Comparison of ENCODE assay signal across 19 cellular contexts in the genomic region with DNA sequence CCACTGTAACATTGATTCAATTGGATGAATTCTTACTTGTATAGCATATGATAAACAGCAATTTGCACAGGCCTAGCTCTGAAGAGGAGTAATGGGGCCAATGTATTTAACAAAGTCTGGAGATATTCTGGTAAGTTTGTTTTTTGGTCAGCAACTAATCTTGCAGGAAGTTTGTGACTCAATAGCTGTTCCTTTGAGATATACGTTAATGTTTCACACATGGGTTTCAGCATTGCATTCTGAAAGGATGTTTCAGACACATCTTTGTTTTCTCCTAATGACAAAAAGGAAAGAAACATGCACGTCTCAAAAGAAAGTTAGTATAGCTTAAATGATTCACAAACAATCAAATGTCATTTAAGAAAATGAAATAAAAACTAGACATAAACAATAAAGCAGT. TPM values are rescaled to one million over a fixed set of nuclear protein-coding genes. Genes with fewer than 3 reads are reported as not detected.
A peak's percentile ranks its signal among the peaks of the same experiment; 100 is the strongest.
DNase-seq lines count a peak whose midpoint lies in the region; ATAC-seq, FAIRE-seq and TF ChIP-seq lines count a peak whose summit lies in the region.
"Had no signal": no experiment of that assay in that cellular context is flagged by ENCODE, and none has a peak within 500 bp of the region (broad histone marks: within the 10 kb centered on the region; RNA-seq: fewer than 3 reads in every experiment).

No MANE protein-coding gene starts in this region.

- no peaks in the 10 kb centered on the region for H3K27me3 Mint-ChIP-seq in natural killer cell treated with Interleukin-12 subunit alpha and Interleukin-12 subunit beta and Interleukin-15 and Interleukin-18, amount 100 ng/mL, for 72 hours
- H3K27me3 Mint-ChIP-seq in natural killer cell (ENCODE audit: low read depth in 2 of 2) (no peaks in the 10 kb centered on the region), MCF 10A (ENCODE audit: insufficient read depth, unreplicated experiment) (no peaks in the 10 kb centered on the region)
- H3K27me3 Mint-ChIP-seq: CD4-positive, CD25-positive, alpha-beta regulatory T cell had no signal

- no peak for DNase-seq in natural killer cell treated with Interleukin-12 subunit alpha and Interleukin-12 subunit beta and Interleukin-15 and Interleukin-18, amount 100 ng/mL, for 72 hours (ENCODE audit: low spot score)
- no peak for DNase-seq in natural killer cell
- peak; percentile 67 to 79 for DNase-seq in cardiac fibroblast (ENCODE audit: low read depth in 2 of 2)
- peak; percentile 52 for DNase-seq in kidney tubule cell (ENCODE audit: low spot score)
- DNase-seq in MCF 10A (ENCODE audit: unreplicated experiment) = no peak
- DNase-seq in SKM-1 (lab: John Stamatoyannopoulos, UW; ENCODE audit: unreplicated experiment) = no peak
- DNase-seq in GM12891 (ENCODE audit: insufficient read length, low spot score) = no peak
- DNase-seq in NCI-H2107 (lab: John Stamatoyannopoulos, UW) = no peak
- DNase-seq: CD4-positive, CD25-positive, alpha-beta regulatory T cell; DMS53; kidney glomerular epithelial cell; NCI-H345; retina; stimulated activated naive CD8-positive, alpha-beta T cell treated with anti-CD3 and anti-CD28 coated beads, Interleukin-15, Interleukin-2, amounts not matched to agents 100 U/mL and 50 U/mL, for 24 hours; upper lobe of left lung had no signal

- H3K27ac Mint-ChIP-seq in natural killer cell treated with Interleukin-12 subunit alpha and Interleukin-12 subunit beta and Interleukin-15 and Interleukin-18, amount 100 ng/mL, for 72 hours = peak overlapping the region; percentile 54 to 56
- peak overlapping the region in 1 of 2 donors; percentile 14 for H3K27ac Mint-ChIP-seq in natural killer cell
- no peak overlapping the region for H3K27ac Mint-ChIP-seq in MCF 10A (ENCODE audit: low read depth, unreplicated experiment)
- H3K27ac Mint-ChIP-seq: CD4-positive, CD25-positive, alpha-beta regulatory T cell; WTC11 had no signal

- intact Hi-C loops in natural killer cell (cut with micrococcal nuclease) (no loop called here), MCF 10A (cut with micrococcal nuclease) (loop anchor here (5.0 kb wide), 1 partner anchor 146 kb away; no protein-coding TSS in a partner anchor)

- no peaks in the 10 kb centered on the region for H3K9me3 Mint-ChIP-seq in natural killer cell treated with Interleukin-12 subunit alpha and Interleukin-12 subunit beta and Interleukin-15 and Interleukin-18, amount 100 ng/mL, for 72 hours
- H3K9me3 Mint-ChIP-seq in natural killer cell (no peaks in the 10 kb centered on the region), MCF 10A (ENCODE audit: unreplicated experiment) (no peaks in the 10 kb centered on the region)
- H3K9me3 Mint-ChIP-seq: CD4-positive, CD25-positive, alpha-beta regulatory T cell; WTC11 had no signal

- H3K36me3 Mint-ChIP-seq in natural killer cell treated with Interleukin-12 subunit alpha and Interleukin-12 subunit beta and Interleukin-15 and Interleukin-18, amount 100 ng/mL, for 72 hours = peaks cover 26% of the 10 kb centered on the region
- H3K36me3 Mint-ChIP-seq in natural killer cell (no peaks in the 10 kb centered on the region), MCF 10A (ENCODE audit: insufficient read depth, unreplicated experiment) (peaks cover 84% of the 10 kb centered on the region)

- CTCF ChIA-PET in MCF 10A (lab: Yijun Ruan, JAX) = no interaction called here

- peak in 1 of 2 donors; percentile 73 for ATAC-seq in natural killer cell treated with Interleukin-12 subunit alpha and Interleukin-12 subunit beta and Interleukin-15 and Interleukin-18, amount 100 ng/mL, for 72 hours
- ATAC-seq in natural killer cell = no peak
- ATAC-seq: HCT116; stimulated activated naive CD8-positive, alpha-beta T cell treated with anti-CD3 and anti-CD28 coated beads, Interleukin-15, Interleukin-2, amounts not matched to agents 100 U/mL and 50 U/mL, for 24 hours; WTC11 had no signal

- TF ChIP-seq POLR2A in GM12891 (IDR thresholded peaks at IDR 0.05; ENCODE audit: low read depth, low read length) = no peak

- H3K4me3 Mint-ChIP-seq in natural killer cell treated with Interleukin-12 subunit alpha and Interleukin-12 subunit beta and Interleukin-15 and Interleukin-18, amount 100 ng/mL, for 72 hours = peak overlapping the region; percentile 30
- no peak overlapping the region for H3K4me3 Mint-ChIP-seq in natural killer cell
- H3K4me3 Mint-ChIP-seq in MCF 10A (ENCODE audit: unreplicated experiment) = no peak overlapping the region
- H3K4me3 Mint-ChIP-seq: CD4-positive, CD25-positive, alpha-beta regulatory T cell; WTC11 had no signal

- POLR2A ChIA-PET in MCF 10A (lab: Yijun Ruan, JAX) = interaction anchor here (0.6 kb wide), 1 partner anchor 49 kb away, joined by 3 read pairs; no protein-coding TSS in a partner anchor

- TF ChIP-seq CTCF in natural killer cell (IDR thresholded peaks at IDR 0.05) (no peak), cardiac fibroblast (IDR thresholded peaks at IDR 0.05; ENCODE audit: low read depth, low read length) (no peak), MCF 10A (IDR thresholded peaks at IDR 0.05; ENCODE audit: unreplicated experiment) (no peak)

- no TSS peak for BruUV-seq in MCF 10A (replicated peaks; lab: Mats Ljungman, UMichigan)

- H3K4me1 Mint-ChIP-seq in natural killer cell treated with Interleukin-12 subunit alpha and Interleukin-12 subunit beta and Interleukin-15 and Interleukin-18, amount 100 ng/mL, for 72 hours (ENCODE audit: low read depth in 2 of 2) = peaks cover 6 to 14% of the 10 kb centered on the region in 2 donors
- H3K4me1 Mint-ChIP-seq in natural killer cell (no peaks in the 10 kb centered on the region), MCF 10A (ENCODE audit: insufficient read depth, unreplicated experiment) (peaks cover 10% of the 10 kb centered on the region)

- no peak for FAIRE-seq in GM12891 (lab: Jason Lieb, UNC)

- H3K4me3 ChIP-seq in cardiac fibroblast (replicated peaks in 1 of 2; ENCODE audit: low read depth in 2 of 2, low read length in 2 of 2) = no peak overlapping the region
- H3K4me3 ChIP-seq: esophagus muscularis mucosa, hepatocyte, upper lobe of left lung had no signal

TF ChIP-seq in GM12891, 5 proteins besides CTCF, POLR2A, EP300 and RAD21:
- no peak for TF ChIP-seq TAF1 (IDR thresholded peaks at IDR 0.05; ENCODE audit: low read depth, low read length)
- TF ChIP-seq PAX5 (IDR thresholded peaks at IDR 0.05; ENCODE audit: insufficient read depth, low read length, severe bottlenecking) = no peak
- TF ChIP-seq POLR2AphosphoS5 (IDR thresholded peaks at IDR 0.05; ENCODE audit: low read depth, low read length) = no peak
- no peak for TF ChIP-seq POU2F2 (IDR thresholded peaks at IDR 0.05; ENCODE audit: low read depth, low read length)
- TF ChIP-seq SPI1 (IDR thresholded peaks at IDR 0.05; ENCODE audit: low read depth, low read length) = no peak

RNA-seq across cellular contexts. Expression of gene LTN1, which starts 49.0 kb away (rescaled TPM):
- total RNA-seq in natural killer cell treated with Interleukin-12 subunit alpha and Interleukin-12 subunit beta and Interleukin-15 and Interleukin-18, amount 100 ng/mL, for 72 hours = 10 to 100 TPM; 32.5 to 43.1 TPM
- 10 to 100 TPM; 33.7 to 43.1 (median 35.0) TPM for total RNA-seq in natural killer cell
- total RNA-seq in MCF 10A (2022) = 27.1 and 34.3 TPM in 2 replicates
- 3.8 TPM for polyA plus RNA-seq in GM12891 (2012; ENCODE audit: low read depth, missing spikeins)

Comparison
In these comparisons a context has a peak if more than half of its experiments do, and no peak if none do; other contexts are left out.
1. DNase-seq: peak in cardiac fibroblast (2 of 2) and kidney tubule cell (single experiment); none in natural killer cell treated with Interleukin-12 subunit alpha and Interleukin-12 subunit beta and Interleukin-15 and Interleukin-18, amount 100 ng/mL, for 72 hours (single experiment), natural killer cell (single experiment), MCF 10A (single experiment), SKM-1 (single experiment), GM12891 (single experiment) and NCI-H2107 (single experiment).